Comparison of ENCODE assay signal across 27 cellular contexts in the genomic region with DNA sequence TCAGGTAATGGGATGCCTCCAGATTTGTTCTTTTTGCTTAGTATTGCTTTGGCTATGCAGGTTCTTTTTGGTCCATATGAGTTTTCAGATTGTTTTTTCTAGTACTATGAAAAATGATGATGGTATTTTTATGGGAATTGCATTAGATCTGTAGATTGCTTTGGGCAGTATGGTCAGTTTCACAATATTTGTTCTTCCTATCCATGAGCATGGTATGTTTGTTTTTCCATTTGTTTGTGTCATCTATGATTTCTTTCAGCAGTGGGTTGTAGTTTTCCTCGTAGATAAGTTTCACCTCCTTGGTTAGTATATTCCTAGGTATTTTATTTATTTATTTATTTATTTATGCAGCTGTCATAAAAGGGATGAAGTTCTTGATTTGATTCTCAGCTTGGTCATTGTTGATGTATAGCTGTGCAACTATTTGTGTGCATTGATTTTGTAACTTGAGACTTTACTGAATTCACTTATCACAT.
"Had no signal": no experiment of that assay in that cellular context is flagged by ENCODE, and none has a peak within 500 bp of the region (broad histone marks: within the 10 kb centered on the region; RNA-seq: fewer than 3 reads in every experiment).

No MANE protein-coding gene starts in this region.

- DNase-seq: stimulated activated CD4-positive, alpha-beta T cell treated with anti-CD3 and anti-CD28 coated beads, Interleukin-2, amount 100 ng/mL, for 48 hours; stimulated activated CD4-positive, alpha-beta T cell treated with anti-CD3 and anti-CD28 coated beads, Interleukin-4, amount 100 ng/mL, for 1 hour; stimulated activated CD4-positive, alpha-beta T cell treated with anti-CD3 and anti-CD28 coated beads, Interleukin-4, amount 100 ng/mL, for 24 hours; stimulated activated CD4-positive, alpha-beta T cell treated with anti-CD3 and anti-CD28 coated beads, Interleukin-4, amount 100 ng/mL, for 4 hours; stimulated activated CD8-positive, alpha-beta memory T cell treated with anti-CD3 and anti-CD28 coated beads, Interleukin-4, amount 100 ng/mL, for 48 hours; stimulated activated naive B cell treated with anti-CD40 and anti-IgM and Interleukin-4, amounts not matched to agents 10 μg/mL and 1 μg/mL and 100 μg/mL, for 72 hours; stimulated activated naive CD4-positive, alpha-beta T cell; stimulated activated naive CD4-positive, alpha-beta T cell treated with Interleukin-2 at 50 U/mL for 16 hours; stimulated activated naive CD8-positive, alpha-beta T cell treated with anti-CD3 and anti-CD28 coated beads, Interleukin-15, Interleukin-2, amounts not matched to agents 100 U/mL and 50 U/mL, for 24 hours; stomach; substantia nigra; testis; thyroid gland; tibial artery; transverse colon; trophoblast cell; upper lobe of left lung; upper lobe of right lung; uterus had no signal

- H3K27ac Mint-ChIP-seq: stimulated activated effector memory CD8-positive, alpha-beta T cell treated with anti-CD3 and anti-CD28 coated beads, Interleukin-12 subunit alpha, Interleukin-12 subunit beta, amount 100 ng/mL, for 72 hours; stimulated activated memory B cell treated with anti-CD40 and anti-IgM and Interleukin-4, amounts not matched to agents 10 μg/mL and 1 μg/mL and 100 μg/mL, for 72 hours; stimulated activated naive B cell treated with anti-CD40 and anti-IgM and Interleukin-4, amounts not matched to agents 10 μg/mL and 1 μg/mL and 100 μg/mL, for 72 hours; stimulated activated naive CD8-positive, alpha-beta T cell treated with anti-CD3 and anti-CD28 coated beads, Interleukin-15, Interleukin-2, amounts not matched to agents 100 ng/mL and 50 ng/mL, for 24 hours; type B pancreatic cell had no signal

- H3K27me3 ChIP-seq: stomach, suprapubic skin, testis, thyroid gland, tibial artery, tibial nerve, transverse colon, upper lobe of left lung, uterus, vagina had no signal

- H3K36me3 ChIP-seq: stomach, suprapubic skin, thoracic aorta, thyroid gland, tibial artery, tibial nerve, transverse colon, upper lobe of left lung, upper lobe of right lung, uterus, vagina had no signal

- H3K4me1 Mint-ChIP-seq: stimulated activated effector memory CD8-positive, alpha-beta T cell treated with anti-CD3 and anti-CD28 coated beads, Interleukin-12 subunit alpha, Interleukin-12 subunit beta, amount 100 ng/mL, for 72 hours; stimulated activated memory B cell treated with anti-CD40 and anti-IgM and Interleukin-4, amounts not matched to agents 10 μg/mL and 1 μg/mL and 100 μg/mL, for 72 hours; stimulated activated naive B cell treated with anti-CD40 and anti-IgM and Interleukin-4, amounts not matched to agents 10 μg/mL and 1 μg/mL and 100 μg/mL, for 72 hours had no signal

- H3K9me3 ChIP-seq: suprapubic skin, testis, thoracic aorta, thyroid gland, uterus, vagina had no signal

- ATAC-seq: stimulated activated effector memory CD8-positive, alpha-beta T cell treated with anti-CD3 and anti-CD28 coated beads, Interleukin-12 subunit alpha, Interleukin-12 subunit beta, amount 100 ng/mL, for 72 hours; stimulated activated memory B cell treated with anti-CD40 and anti-IgM and Interleukin-4, amounts not matched to agents 10 μg/mL and 1 μg/mL and 100 μg/mL, for 72 hours; stimulated activated naive B cell treated with anti-CD40 and anti-IgM and Interleukin-4, amounts not matched to agents 10 μg/mL and 1 μg/mL and 100 μg/mL, for 72 hours; stimulated activated naive CD8-positive, alpha-beta T cell treated with anti-CD3 and anti-CD28 coated beads, Interleukin-15, Interleukin-2, amounts not matched to agents 100 U/mL and 50 U/mL, for 24 hours; upper lobe of right lung had no signal

- H3K4me3 ChIP-seq: stomach, suprapubic skin, testis, thoracic aorta, thyroid gland, tibial artery, tibial nerve, transverse colon, upper lobe of left lung, upper lobe of right lung, uterus, vagina had no signal

- H3K4me3 Mint-ChIP-seq: stimulated activated effector memory CD8-positive, alpha-beta T cell treated with anti-CD3 and anti-CD28 coated beads, Interleukin-12 subunit alpha, Interleukin-12 subunit beta, amount 100 ng/mL, for 72 hours; stimulated activated memory B cell treated with anti-CD40 and anti-IgM and Interleukin-4, amounts not matched to agents 10 μg/mL and 1 μg/mL and 100 μg/mL, for 72 hours; stimulated activated naive B cell treated with anti-CD40 and anti-IgM and Interleukin-4, amounts not matched to agents 10 μg/mL and 1 μg/mL and 100 μg/mL, for 72 hours; stimulated activated naive CD8-positive, alpha-beta T cell treated with anti-CD3 and anti-CD28 coated beads, Interleukin-15, Interleukin-2, amounts not matched to agents 100 ng/mL and 50 ng/mL, for 24 hours; type B pancreatic cell had no signal

- H3K4me1 ChIP-seq: stomach, suprapubic skin, testis, tibial artery, tibial nerve, transverse colon, upper lobe of left lung, upper lobe of right lung, uterus, vagina had no signal

- H3K27ac ChIP-seq: stomach, suprapubic skin, testis, thoracic aorta, thyroid gland, tibial artery, tibial nerve, transverse colon, upper lobe of left lung, upper lobe of right lung, uterus, vagina had no signal
